In the genomic region with DNA sequence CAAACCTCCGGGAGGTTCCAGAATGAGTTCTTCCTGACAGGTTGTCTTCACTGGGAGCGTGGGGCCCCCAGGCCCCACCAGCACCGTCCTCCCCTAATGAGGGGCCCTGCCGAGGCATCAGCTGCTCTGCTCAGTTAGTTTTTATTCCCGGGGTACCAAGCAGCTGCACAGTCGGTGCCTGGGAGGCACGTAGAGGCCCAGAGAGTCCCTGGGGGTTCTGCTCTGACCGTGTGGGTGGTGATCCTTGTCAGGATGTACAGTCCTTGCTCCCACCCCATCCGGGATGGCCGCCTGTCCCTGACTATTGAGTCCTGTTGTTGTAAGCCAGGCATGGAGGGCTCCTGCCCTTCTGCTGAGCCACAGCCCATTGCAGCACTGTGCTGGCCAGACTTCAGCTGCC, we compare ENCODE assay signal across 14 cellular contexts.
"Had no signal": no experiment of that assay in that cellular context is flagged by ENCODE, and none has a peak within 500 bp of the region (broad histone marks: within the 10 kb centered on the region; RNA-seq: fewer than 3 reads in every experiment).

No MANE protein-coding gene starts in this region.

- H3K9me3 ChIP-seq: ascending aorta, breast epithelium, mucosa of descending colon, pancreas, sigmoid colon, spleen had no signal

- H3K4me3 ChIP-seq: ascending aorta, breast epithelium, mucosa of descending colon, pancreas, sigmoid colon, spleen had no signal

- H3K27ac ChIP-seq: ascending aorta, breast epithelium, epithelial cell of prostate, pancreas, sigmoid colon, spleen had no signal

- FAIRE-seq: pancreas had no signal

- DNase-seq: activated B cell treated with CpG ODN at 0.5 μM for 24 hours; activated CD4-positive, alpha-beta T cell treated with anti-CD3 and anti-CD28 coated beads, Interleukin-2, amount 10 ng/mL, durations not matched to agents 7 days and 5 days; cerebellar nuclear complex; effector memory CD4-positive, alpha-beta T cell; foreskin melanocyte; left ventricle myocardium superior; mucosa of descending colon; naive thymus-derived CD4-positive, alpha-beta T cell; sigmoid colon; spleen had no signal

- H3K27me3 ChIP-seq: ascending aorta, breast epithelium, pancreas, sigmoid colon, spleen had no signal

- ATAC-seq: left ventricle myocardium superior; mucosa of descending colon; naive thymus-derived CD4-positive, alpha-beta T cell; pancreas had no signal

- H3K4me1 ChIP-seq: ascending aorta, breast epithelium, pancreas, sigmoid colon had no signal
